26 cellular contexts compared by ENCODE assay signal in the genomic region with DNA sequence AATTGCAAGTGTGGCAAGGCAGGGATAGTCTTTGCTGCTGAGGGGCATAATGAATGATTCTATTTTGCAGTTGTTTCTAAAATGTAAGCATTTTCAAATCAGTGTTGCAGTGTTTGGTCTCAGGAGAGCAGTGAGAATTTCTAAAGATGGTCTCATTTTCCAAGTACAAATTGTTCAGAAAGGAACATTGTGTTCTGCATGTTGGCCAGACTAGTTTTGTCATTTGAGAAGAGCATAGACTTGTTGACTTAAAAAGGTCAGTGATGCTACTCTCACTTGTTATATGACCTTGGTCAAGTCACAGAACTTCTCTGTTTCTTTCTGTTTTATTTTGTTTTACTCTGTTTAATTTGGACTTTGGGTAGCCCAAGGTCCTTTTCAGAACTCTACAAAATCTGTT.
A peak's percentile ranks its signal among the peaks of the same experiment; 100 is the strongest.
DNase-seq lines count a peak whose midpoint lies in the region; ATAC-seq and TF ChIP-seq lines count a peak whose summit lies in the region.
"Had no signal": no experiment of that assay in that cellular context is flagged by ENCODE, and none has a peak within 500 bp of the region (broad histone marks: within the 10 kb centered on the region; RNA-seq: fewer than 3 reads in every experiment).

No MANE protein-coding gene starts in this region.

- TF ChIP-seq CTCF in esophagus muscularis mucosa (IDR thresholded peaks at IDR 0.05) (no peak), uterus (IDR thresholded peaks at IDR 0.05) (no peak)

- H3K27ac ChIP-seq in esophagus muscularis mucosa (replicated peaks in 1 of 4) (peak overlapping the region; percentile 58 to 76 (median 65)), uterus (peak overlapping the region; percentile 34 to 46)
- H3K27ac ChIP-seq: cardiac muscle cell, right lobe of liver had no signal

- intact Hi-C loops in esophagus muscularis mucosa (cut with DNase I) (no loop called here), left ventricle myocardium superior (cut with micrococcal nuclease) (no loop called here), sciatic nerve (cut with DNase I) (no loop called here), uterus (cut with DNase I; ENCODE audit: low total_unique reads) (no loop called here)

- peaks cover 0 to 13% (median 9%) of the 10 kb centered on the region in 4 donors for H3K4me1 ChIP-seq in esophagus muscularis mucosa
- H3K4me1 ChIP-seq in uterus: no peaks in the 10 kb centered on the region
- H3K4me1 ChIP-seq: BE2C, right lobe of liver had no signal

- peak; percentile 45 for DNase-seq in esophagus muscularis mucosa (ENCODE audit: extremely low spot score)
- no peak for DNase-seq in left ventricle myocardium superior
- no peak for DNase-seq in sciatic nerve (ENCODE audit: low spot score)
- DNase-seq in uterus: no peak
- DNase-seq in NCI-H1694 (lab: John Stamatoyannopoulos, UW): no peak
- DNase-seq: ACHN; activated CD4-positive, alpha-beta T cell treated with anti-CD3 and anti-CD28 coated beads, Interleukin-2, amount 10 ng/mL, durations not matched to agents 7 days and 5 days; activated effector memory CD4-positive, alpha-beta T cell treated with Interleukin-2 at 50 U/mL for 16 hours; BE2C; CD8-positive, alpha-beta memory T cell; cortex of kidney; effector memory CD4-positive, alpha-beta T cell; head of caudate nucleus; KBM-7; NCI-H1092 treated with DMSO at 0.1 percent for 48 hours; NCI-H187 treated with DMSO at 0.1 percent for 48 hours; NCI-H2171; NCI-H510A; right lobe of liver; stimulated activated CD4-positive, alpha-beta T cell treated with anti-CD3 and anti-CD28 coated beads, Interleukin-4, amount 100 ng/mL, for 4 hours; T-helper 1 cell had no signal

- TF ChIP-seq POLR2A in esophagus muscularis mucosa (IDR thresholded peaks at IDR 0.05; ENCODE audit: low read depth): no peak
- TF ChIP-seq POLR2A in uterus (IDR thresholded peaks at IDR 0.05): no peak

- H3K4me3 ChIP-seq in esophagus muscularis mucosa (no peak overlapping the region), uterus (no peak overlapping the region)
- H3K4me3 ChIP-seq: ascending aorta, cardiac muscle cell, right lobe of liver had no signal

- H3K27me3 ChIP-seq in esophagus muscularis mucosa (no peaks in the 10 kb centered on the region), uterus (no peaks in the 10 kb centered on the region)
- H3K27me3 ChIP-seq: ascending aorta, BE2C, cardiac muscle cell, right lobe of liver had no signal

- no peaks in the 10 kb centered on the region for H3K36me3 ChIP-seq in esophagus muscularis mucosa
- no peaks in the 10 kb centered on the region for H3K36me3 ChIP-seq in uterus
- H3K36me3 ChIP-seq: ascending aorta, BE2C, cardiac muscle cell, right lobe of liver had no signal

- H3K9me3 ChIP-seq in esophagus muscularis mucosa (no peaks in the 10 kb centered on the region), uterus (no peaks in the 10 kb centered on the region)
- H3K9me3 ChIP-seq: ascending aorta, BE2C, right lobe of liver had no signal

- ATAC-seq in left ventricle myocardium superior: peak; percentile 76
- peak; percentile 84 for ATAC-seq in sciatic nerve
- no peak for ATAC-seq in HG02852 (IDR thresholded peaks at IDR 0.05; ENCODE audit: unreplicated experiment)
- no peak for ATAC-seq in GM21423 (IDR thresholded peaks at IDR 0.05; ENCODE audit: unreplicated experiment)
- ATAC-seq: right lobe of liver, WTC11 had no signal

- no peak for TF ChIP-seq EP300 in esophagus muscularis mucosa (IDR thresholded peaks at IDR 0.05)

Comparison
In these comparisons a context has a peak if more than half of its experiments do, and no peak if none do; other contexts are left out.
1. ATAC-seq: peak in left ventricle myocardium superior (single experiment) and sciatic nerve (single experiment); none in HG02852 (single experiment) and GM21423 (single experiment).